8 cellular contexts compared by ENCODE assay signal in the genomic region with DNA sequence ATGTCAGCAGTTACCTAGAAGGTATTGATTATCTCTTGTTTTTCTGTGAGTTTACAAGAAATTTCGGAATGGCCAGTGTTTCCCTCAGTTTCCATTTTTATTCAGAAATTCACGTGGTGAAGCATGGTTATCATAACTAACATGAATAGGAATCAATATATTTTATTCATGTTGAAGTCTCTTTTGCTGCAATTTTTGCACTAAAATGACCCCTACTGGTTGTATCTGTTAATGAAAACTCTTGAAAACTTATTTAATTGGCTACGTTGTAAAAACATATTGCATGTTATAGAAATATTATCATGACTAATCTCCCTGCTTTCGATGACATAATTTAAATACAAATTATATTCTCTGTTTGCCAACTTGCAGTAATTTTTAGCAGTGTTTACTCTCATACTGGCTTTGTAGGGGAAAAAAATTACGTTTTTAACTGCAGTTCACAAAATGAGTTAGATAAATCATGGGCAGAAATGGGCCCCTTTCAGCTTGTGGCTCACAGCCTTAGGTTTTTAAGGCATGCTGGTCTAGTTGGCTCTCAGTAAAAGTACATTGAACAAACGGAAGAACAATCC. TPM values are rescaled to one million over a fixed set of nuclear protein-coding genes. Genes with fewer than 3 reads are reported as not detected.
DNase-seq lines count a peak whose midpoint lies in the region; ATAC-seq and TF ChIP-seq lines count a peak whose summit lies in the region.

No MANE protein-coding gene starts in this region.

- H3K27me3 Mint-ChIP-seq in H9 (ENCODE audit: low read depth) = peaks cover 10% of the 10 kb centered on the region

- H3K27ac Mint-ChIP-seq in H9 = no peak overlapping the region

- H3K36me3 Mint-ChIP-seq in H9 (ENCODE audit: insufficient read depth in 1 of 3, low read depth in 3 of 3) = no peaks in the 10 kb centered on the region; a peak in 2 of 7 replicates

- H3K4me1 ChIP-seq in H9 (ENCODE audit: insufficient read depth, low read length) (peaks cover 15% of the 10 kb centered on the region), mesenchymal stem cell (ENCODE audit: control insufficient read depth, insufficient read depth, low read depth, low read length) (peaks cover 12% of the 10 kb centered on the region)

- H3K18ac ChIP-seq in H9 (ENCODE audit: insufficient read length, low read depth, low read length) (no peak overlapping the region), mesenchymal stem cell (ENCODE audit: low read depth in 1 of 2, low read length in 2 of 2) (no peak overlapping the region)

- H3K79me1 ChIP-seq in H9 (ENCODE audit: insufficient read depth, low read depth, low read length, poor library complexity, severe bottlenecking) (no peaks in the 10 kb centered on the region), mesenchymal stem cell (replicated peaks; ENCODE audit: low read length, poor library complexity, severe bottlenecking) (no peaks in the 10 kb centered on the region)

- H4K20me1 ChIP-seq in H9 (ENCODE audit: control insufficient read depth, insufficient read depth, insufficient read length) = no peaks in the 10 kb centered on the region

- no peak overlapping the region for H3K27ac ChIP-seq in H9 (ENCODE audit: insufficient read length, low read depth, low read length)
- H3K27ac ChIP-seq in mesenchymal stem cell (ENCODE audit: low read length, poor library complexity, severe bottlenecking) = peak overlapping the region; percentile 85

- H2BK15ac ChIP-seq in H9 (ENCODE audit: low read depth, low read length) (no peak overlapping the region), mesenchymal stem cell (ENCODE audit: low read depth, poor library complexity, severe bottlenecking) (no peak overlapping the region)

- TF ChIP-seq CTCF in AG09309 (IDR thresholded peaks at IDR 0.05; ENCODE audit: control insufficient read depth, insufficient read depth, low read depth, low read length, missing control alignments) (peak; percentile 9), H9 (conservative IDR thresholded peaks at IDR 0.05) (peak; percentile 43; the same call in 1 of the 3 replicates), astrocyte of the cerebellum (IDR thresholded peaks at IDR 0.05; ENCODE audit: low read depth, low read length, missing control alignments) (no peak)

- no peak overlapping the region for H2AK5ac ChIP-seq in H9 (ENCODE audit: insufficient read length, low read length)
- no peak overlapping the region for H2AK5ac ChIP-seq in mesenchymal stem cell (ENCODE audit: low read length, severe bottlenecking)

- DNase-seq in AG09309 (ENCODE audit: low read depth) (no peak), H9 (no peak), astrocyte of the cerebellum (ENCODE audit: low read depth) (no peak), mesenchymal stem cell (no peak), NCI-H1417 treated with DMSO at 0.1 percent for 48 hours (lab: John Stamatoyannopoulos, UW) (no peak)

- in situ Hi-C loops in astrocyte of the cerebellum (cut with HindIII; ENCODE audit: low sequenced_read_pairs) = no loop called here

- H3K14ac ChIP-seq in H9 (ENCODE audit: insufficient read depth, low read length) = no peak overlapping the region
- H3K14ac ChIP-seq in mesenchymal stem cell (ENCODE audit: low read length in 2 of 2) = no peak overlapping the region

- H2BK20ac ChIP-seq in H9 (ENCODE audit: low read depth, low read length, poor library complexity, severe bottlenecking) = no peak overlapping the region

- H3K23ac ChIP-seq in H9 (ENCODE audit: insufficient read length, low read depth, low read length) (no peak overlapping the region), mesenchymal stem cell (ENCODE audit: low read length in 2 of 2) (no peak overlapping the region)

- H2BK120ac ChIP-seq in H9 (ENCODE audit: low read depth, low read length, poor library complexity, severe bottlenecking) = no peak overlapping the region
- H2BK120ac ChIP-seq in mesenchymal stem cell (ENCODE audit: low read depth, low read length) = no peak overlapping the region

- H3K4ac ChIP-seq in H9 (ENCODE audit: low read depth, low read length) (no peak overlapping the region), mesenchymal stem cell (ENCODE audit: low read depth in 1 of 2, low read length in 2 of 2) (no peak overlapping the region)

- WGBS in H9 (ENCODE audit: extremely low coverage, insufficient read length, low lambda C conversion rate) = no CpG with 5 or more reads among the region's 6 CpGs
- WGBS in mesenchymal stem cell = 43% methylated on average over 3 of the region's 6 CpGs

- H3K9ac ChIP-seq in H9 (ENCODE audit: extremely low read depth, insufficient read length, low read length) (no peak overlapping the region), mesenchymal stem cell (ENCODE audit: low read length) (peak overlapping the region; percentile 90)

- peak overlapping the region in 1 of 2 experiments; percentile 99; a peak in 1 of 5 replicates for H3K4me3 Mint-ChIP-seq in H9

- H3K4me3 ChIP-seq in AG09309 (ENCODE audit: control insufficient read depth, low read depth, low read length) (peak overlapping the region; percentile 96), astrocyte of the cerebellum (ENCODE audit: low read depth, low read length) (peak overlapping the region; percentile 95), mesenchymal stem cell (ENCODE audit: insufficient read depth in 1 of 2, low read depth in 1 of 2, low read length in 2 of 2) (peak overlapping the region in 1 of 2 experiments; percentile 86)

- H3K23me2 ChIP-seq in H9 (ENCODE audit: insufficient read length, low read depth, low read length, poor library complexity, severe bottlenecking) = peaks cover 17% of the 10 kb centered on the region

- no peaks in the 10 kb centered on the region for H3K36me3 ChIP-seq in mesenchymal stem cell (ENCODE audit: control insufficient read depth in 1 of 2, insufficient read depth in 2 of 2, low read depth in 1 of 2, low read length in 2 of 2)

- peaks cover 50% of the 10 kb centered on the region; the same call in 1 of the 2 replicates for H3K79me2 ChIP-seq in H9 (ENCODE audit: insufficient read depth, low read length)

- H4K8ac ChIP-seq in H9 (replicated peaks; ENCODE audit: insufficient read length, low read depth, low read length) (no peak overlapping the region), mesenchymal stem cell (ENCODE audit: low read length) (no peak overlapping the region)

- H3K56ac ChIP-seq in H9 (ENCODE audit: insufficient read length, low read depth, low read length) = no peak overlapping the region

- no peak for ATAC-seq in HG03565 (IDR thresholded peaks at IDR 0.05; ENCODE audit: unreplicated experiment)
- no peak for ATAC-seq in GM21786 (IDR thresholded peaks at IDR 0.05; ENCODE audit: unreplicated experiment)
- ATAC-seq in HG02571 (IDR thresholded peaks at IDR 0.05; ENCODE audit: unreplicated experiment) = no peak

- H3K27me3 ChIP-seq in H9 (ENCODE audit: insufficient read depth, low read length) = peaks cover 3% of the 10 kb centered on the region; the same call in 1 of the 2 replicates
- no peaks in the 10 kb centered on the region for H3K27me3 ChIP-seq in mesenchymal stem cell (ENCODE audit: control insufficient read depth in 1 of 2, insufficient read depth in 1 of 2, low read length in 2 of 2)

- H3K9me3 ChIP-seq in H9 (ENCODE audit: control insufficient read depth, low read depth, low read length) (no peaks in the 10 kb centered on the region), mesenchymal stem cell (ENCODE audit: control insufficient read depth, low read length) (no peaks in the 10 kb centered on the region)

- H4K5ac ChIP-seq in H9 (ENCODE audit: insufficient read length, low read depth, low read length) = no peak overlapping the region

- peaks cover 0 to 2% of the 10 kb centered on the region in 2 experiments; a peak in 2 of 5 replicates for H3K9me3 Mint-ChIP-seq in H9

- no peak overlapping the region for H4K91ac ChIP-seq in H9 (ENCODE audit: insufficient read length, low read depth, low read length)
- no peak overlapping the region for H4K91ac ChIP-seq in mesenchymal stem cell (ENCODE audit: low read length)

- no peak overlapping the region for H2AFZ ChIP-seq in H9 (ENCODE audit: low read length)
- no peak overlapping the region for H2AFZ ChIP-seq in mesenchymal stem cell (ENCODE audit: low read depth, low read length)

- H3T11ph ChIP-seq in H9 (ENCODE audit: low read length) = no peak overlapping the region

- peaks cover 67 to 76% of the 10 kb centered on the region in 2 experiments for H3K4me1 Mint-ChIP-seq in H9

- H3K4me2 ChIP-seq in H9 (ENCODE audit: insufficient read depth, insufficient read length, low read length) (no peak overlapping the region), mesenchymal stem cell (ENCODE audit: low read length, poor library complexity, severe bottlenecking) (peak overlapping the region; percentile 59)

- H2BK12ac ChIP-seq in H9 (ENCODE audit: insufficient read length, low read depth, low read length) (no peak overlapping the region), mesenchymal stem cell (ENCODE audit: low read length in 2 of 2) (no peak overlapping the region)

- H2BK5ac ChIP-seq in H9 (ENCODE audit: insufficient read length, low read length) = no peak overlapping the region
- H2BK5ac ChIP-seq in mesenchymal stem cell (ENCODE audit: low read depth, low read length, poor library complexity, severe bottlenecking) = no peak overlapping the region

RNA-seq across cellular contexts. Expression of a gene that starts 3.5 kb away (rescaled TPM):
- total RNA-seq in H9 (2021) = 27.0 and 27.6 TPM in 2 replicates
- polyA plus RNA-seq in mesenchymal stem cell (2013, experiment 1 of 2) = 70.6 TPM
- 70.6 TPM for polyA plus RNA-seq in mesenchymal stem cell (2013, experiment 2 of 2)
